8 cellular contexts compared by ENCODE assay signal in genomic region chr3:141878812-141879211, GRCh38. TPM values are rescaled to one million over a fixed set of nuclear protein-coding genes. Genes with fewer than 3 reads are reported as not detected.
DNase-seq lines count a peak whose midpoint lies in the region; ATAC-seq and TF ChIP-seq lines count a peak whose summit lies in the region.

No MANE protein-coding gene starts in this region.

- H3K36me3 Mint-ChIP-seq in MCF 10A (ENCODE audit: insufficient read depth, unreplicated experiment) (peaks cover 11% of the 10 kb centered on the region), natural killer cell (no peaks in the 10 kb centered on the region)

- no peak for TF ChIP-seq CTCF in MCF 10A (IDR thresholded peaks at IDR 0.05; ENCODE audit: unreplicated experiment)
- no peak for TF ChIP-seq CTCF in natural killer cell (IDR thresholded peaks at IDR 0.05)
- TF ChIP-seq CTCF in tibial nerve (IDR thresholded peaks at IDR 0.05), result no peak

- BruUV-seq in MCF 10A (replicated peaks; lab: Mats Ljungman, UMichigan), result no TSS peak

- POLR2A ChIA-PET in MCF 10A (lab: Yijun Ruan, JAX), result interaction anchor here (0.6 to 5.1 kb wide), 11 partner anchors 8 to 213 kb away, joined by 3 to 147 read pairs (median 5); partner anchors contain the start of gene RNF7

- CTCF ChIA-PET in MCF 10A (lab: Yijun Ruan, JAX), result interaction anchor here (0.6 to 2.7 kb wide), 3 partner anchors 15 to 216 kb away, joined by 3 to 23 read pairs (median 9); partner anchors contain the start of gene RNF7

- intact Hi-C loops in MCF 10A (cut with micrococcal nuclease) (loop anchor here (10.0 kb wide), 1 partner anchor 304 kb away; no protein-coding TSS in a partner anchor), natural killer cell (cut with micrococcal nuclease) (loop anchor here (5.0 kb wide), 2 partner anchors 33 to 82 kb away; no protein-coding TSS in a partner anchor)

- no peaks in the 10 kb centered on the region for H3K9me3 Mint-ChIP-seq in MCF 10A (ENCODE audit: unreplicated experiment)
- no peaks in the 10 kb centered on the region for H3K9me3 Mint-ChIP-seq in natural killer cell

- H3K4me3 Mint-ChIP-seq in MCF 10A (ENCODE audit: unreplicated experiment) (peak overlapping the region; percentile 91), natural killer cell (no peak overlapping the region)

- no peaks in the 10 kb centered on the region for H3K9me3 ChIP-seq in tibial nerve

- WGBS in tibial nerve, 2 donors, result 90 to 92% methylated on average over 2 of the region's 2 CpGs

- H3K4me1 Mint-ChIP-seq in MCF 10A (ENCODE audit: insufficient read depth, unreplicated experiment) (peaks cover 14% of the 10 kb centered on the region), natural killer cell (peaks cover 43 to 45% of the 10 kb centered on the region in 2 donors)

- no peaks in the 10 kb centered on the region for H3K27me3 Mint-ChIP-seq in MCF 10A (ENCODE audit: insufficient read depth, unreplicated experiment)
- no peaks in the 10 kb centered on the region for H3K27me3 Mint-ChIP-seq in natural killer cell (ENCODE audit: low read depth in 2 of 2)

- H3K27ac ChIP-seq in tibial nerve, result peak overlapping the region in 1 of 4 donors; percentile 97

- peaks cover 0 to 39% (median 7%) of the 10 kb centered on the region in 4 donors for H3K4me1 ChIP-seq in tibial nerve

- peak; percentile 26 for DNase-seq in DMS79 treated with DMSO at 0.1 percent for 48 hours (lab: John Stamatoyannopoulos, UW)
- DNase-seq in NAMALWA (ENCODE audit: low spot score), result peak; percentile 40
- peak; percentile 71 for DNase-seq in MCF 10A (ENCODE audit: unreplicated experiment)
- DNase-seq in natural killer cell, result no peak
- no peak for DNase-seq in SHP77 (lab: John Stamatoyannopoulos, UW)
- DNase-seq in tibial nerve (ENCODE audit: low spot score in 2 of 2), result no peak

- peak overlapping the region in 1 of 4 donors; percentile 73 for H3K4me3 ChIP-seq in tibial nerve

- TF ChIP-seq POLR2A in tibial nerve (IDR thresholded peaks at IDR 0.05), result no peak

- ATAC-seq in natural killer cell, result no peak
- no peak for ATAC-seq in HG02763 (IDR thresholded peaks at IDR 0.05; ENCODE audit: unreplicated experiment)
- no peak for ATAC-seq in HG02981 (IDR thresholded peaks at IDR 0.05; ENCODE audit: unreplicated experiment)

- H3K36me3 ChIP-seq in tibial nerve, result peaks cover 0 to 6% (median 0%) of the 10 kb centered on the region in 3 donors

- H3K27me3 ChIP-seq in tibial nerve, result no peaks in the 10 kb centered on the region

- no peak for TF ChIP-seq EP300 in tibial nerve (IDR thresholded peaks at IDR 0.05)

- peak overlapping the region; percentile 83 for H3K27ac Mint-ChIP-seq in MCF 10A (ENCODE audit: low read depth, unreplicated experiment)
- H3K27ac Mint-ChIP-seq in natural killer cell, result peak overlapping the region; percentile 81 to 95

RNA-seq across cellular contexts. Expression of gene ATP1B3, which starts 2.4 kb away (rescaled TPM):
- total RNA-seq in MCF 10A (2022) (99.9 and 102 TPM in 2 replicates), natural killer cell (10 to 100 TPM; 46.7 to 81.1 (median 78.2) TPM), tibial nerve (10 to 100 TPM; 73.3 to 98.0 (median 92.9) TPM)

Comparison
In these comparisons a context has a peak if more than half of its experiments do, and no peak if none do; other contexts are left out.
1. DNase-seq: peak in DMS79 treated with DMSO at 0.1 percent for 48 hours (single experiment), NAMALWA (single experiment) and MCF 10A (single experiment); none in natural killer cell (single experiment), SHP77 (0 of 2) and tibial nerve (0 of 2).